In genomic region chr7:1844336-1844955, GRCh38 we compare ENCODE assay signal across 16 cellular contexts.
A peak's percentile ranks its signal among the peaks of the same experiment; 100 is the strongest.
DNase-seq lines count a peak whose midpoint lies in the region; ATAC-seq, FAIRE-seq and TF ChIP-seq lines count a peak whose summit lies in the region.
"Had no signal": no experiment of that assay in that cellular context is flagged by ENCODE, and none has a peak within 500 bp of the region (broad histone marks: within the 10 kb centered on the region; RNA-seq: fewer than 3 reads in every experiment).

No MANE protein-coding gene starts in this region.

- no peaks in the 10 kb centered on the region for H3K27me3 ChIP-seq in A673 (replicated peaks; ENCODE audit: insufficient read depth, low read depth, low read length, poor library complexity)
- no peaks in the 10 kb centered on the region for H3K27me3 ChIP-seq in GM12878 (replicated peaks in 1 of 2; ENCODE audit: control insufficient read depth in 2 of 2, insufficient read depth in 2 of 2, low read length in 1 of 2)
- no peaks in the 10 kb centered on the region for H3K27me3 ChIP-seq in lower lobe of right lung (ENCODE audit: low read depth)
- H3K27me3 ChIP-seq in mammary epithelial cell (ENCODE audit: insufficient read depth, low read length), result no peaks in the 10 kb centered on the region
- H3K27me3 ChIP-seq: MG63 had no signal

- dilution Hi-C loops in mammary epithelial cell (cut with HindIII; ENCODE audit: low sequenced_read_pairs), result no loop called here

- TF ChIP-seq CTCF in A673 (conservative IDR thresholded peaks at IDR 0.05; ENCODE audit: low read depth, low read length), result no peak
- TF ChIP-seq CTCF in GM10248 (IDR thresholded peaks at IDR 0.05; ENCODE audit: control extremely low read depth, extremely low read depth, low read depth, missing control alignments), result peak; percentile 13
- TF ChIP-seq CTCF in GM12878 (IDR thresholded peaks at IDR 0.05 in 2 of 3, conservative IDR thresholded peaks at IDR 0.05 in 1 of 3; ENCODE audit: control insufficient read depth in 2 of 3, extremely low read depth in 1 of 3, insufficient read depth in 1 of 3, low read depth in 3 of 3, low read length in 3 of 3), result no peak
- no peak for TF ChIP-seq CTCF in lower lobe of right lung (IDR thresholded peaks at IDR 0.05)
- no peak for TF ChIP-seq CTCF in mammary epithelial cell (conservative IDR thresholded peaks at IDR 0.05 in 1 of 2, IDR thresholded peaks at IDR 0.05 in 1 of 2; ENCODE audit: extremely low read depth in 1 of 2, insufficient read depth in 1 of 2, low read depth in 1 of 2, low read length in 2 of 2)

- DNase-seq in A673 (ENCODE audit: low spot score), result no peak
- no peak for DNase-seq in GM10248 (ENCODE audit: extremely low spot score)
- no peak for DNase-seq in GM12878 (ENCODE audit: low read depth, low spot score)
- DNase-seq in lower lobe of right lung, result peak; percentile 41
- DNase-seq in NCI-H1105 treated with DMSO at 0.1 percent for 48 hours (lab: John Stamatoyannopoulos, UW), result no peak
- no peak for DNase-seq in OCI-M2 (lab: John Stamatoyannopoulos, UW; ENCODE audit: unreplicated experiment)
- DNase-seq in mammary epithelial cell, result no peak
- DNase-seq: AML-193; central memory CD4-positive, alpha-beta T cell; DMS79; foreskin melanocyte; MG63; NCI-H2171 treated with DMSO at 0.1 percent for 48 hours; stimulated activated CD4-positive, alpha-beta T cell treated with anti-CD3 and anti-CD28 coated beads, Interleukin-12 subunit alpha, Interleukin-12 subunit beta, amount 100 ng/mL, for 4 hours had no signal

- RAD21 ChIA-PET in GM12878 (lab: Charles Lee; ENCODE audit: unreplicated experiment), result no interaction called here

- H3K4me2 ChIP-seq in GM12878 (ENCODE audit: control insufficient read depth, insufficient read depth) (no peak overlapping the region), mammary epithelial cell (ENCODE audit: insufficient read depth, low read depth, low read length) (no peak overlapping the region)

- in situ Hi-C loops in GM12878 (cut with MboI), result no loop called here
- in situ Hi-C loops in mammary epithelial cell (cut with MboI; ENCODE audit: low sequenced_read_pairs in 2 of 2), result no loop called here

- H4K20me1 ChIP-seq in GM12878 (ENCODE audit: control insufficient read depth, insufficient read depth) (no peaks in the 10 kb centered on the region), mammary epithelial cell (ENCODE audit: insufficient read depth, low read length) (no peaks in the 10 kb centered on the region)

- no peak overlapping the region for H3K9ac ChIP-seq in GM12878 (ENCODE audit: control insufficient read depth, insufficient read depth, low read length)
- H3K9ac ChIP-seq in mammary epithelial cell (ENCODE audit: insufficient read depth, low read length), result no peak overlapping the region

- no peak for FAIRE-seq in GM12878 (lab: Jason Lieb, UNC)

- WGBS in GM12878 (ENCODE audit: insufficient coverage, insufficient replicate concordance, low lambda C conversion rate, missing lambda C conversion rate), result 84% methylated on average over 26 of the region's 26 CpGs
- WGBS in mammary epithelial cell (ENCODE audit: low coverage, missing lambda C conversion rate), result 86% methylated on average over 17 of the region's 26 CpGs

- H3K9me3 ChIP-seq in A673 (ENCODE audit: low read depth, low read length, poor library complexity, severe bottlenecking) (no peaks in the 10 kb centered on the region), GM12878 (replicated peaks; ENCODE audit: control insufficient read depth, insufficient read depth, low read length) (no peaks in the 10 kb centered on the region), lower lobe of right lung (no peaks in the 10 kb centered on the region), mammary epithelial cell (replicated peaks; ENCODE audit: insufficient read depth, low read length) (no peaks in the 10 kb centered on the region)
- H3K9me3 ChIP-seq: MG63 had no signal

- no peak overlapping the region for H2AFZ ChIP-seq in GM12878 (ENCODE audit: control insufficient read depth, low read depth, low read length)
- H2AFZ ChIP-seq in mammary epithelial cell (ENCODE audit: low read depth, low read length), result no peak overlapping the region

- H3K4me3 ChIP-seq in A673 (ENCODE audit: low read depth, low read length, poor library complexity, severe bottlenecking) (no peak overlapping the region), GM12878 (no peak overlapping the region), lower lobe of right lung (no peak overlapping the region), mammary epithelial cell (replicated peaks in 1 of 3; ENCODE audit: insufficient read depth in 1 of 3, low read depth in 2 of 3, low read length in 3 of 3) (no peak overlapping the region)
- H3K4me3 ChIP-seq: MG63 had no signal

- TF ChIP-seq EP300 in GM12878 (IDR thresholded peaks at IDR 0.05; ENCODE audit: borderline replicate concordance in 1 of 2, control insufficient read depth in 1 of 2, low read depth in 2 of 2, low read length in 2 of 2), result no peak

- POLR2A ChIA-PET in A673 (lab: Charles Lee; ENCODE audit: low non-redundant PET) (no interaction called here), GM10248 (lab: Yijun Ruan, JAX) (no interaction called here), GM12878 (lab: Charles Lee) (no interaction called here)

- peak; percentile 13; the same call in 1 of the 2 replicates for TF ChIP-seq RAD21 in GM12878 (IDR thresholded peaks at IDR 0.05; ENCODE audit: insufficient read depth, low read depth, low read length)

- H3K4me1 ChIP-seq in A673 (ENCODE audit: insufficient read depth, low read length, poor library complexity, severe bottlenecking), result peaks cover 26% of the 10 kb centered on the region
- H3K4me1 ChIP-seq in GM12878 (ENCODE audit: control insufficient read depth, insufficient read depth, low read length), result no peaks in the 10 kb centered on the region
- H3K4me1 ChIP-seq in lower lobe of right lung, result no peaks in the 10 kb centered on the region
- H3K4me1 ChIP-seq in mammary epithelial cell (ENCODE audit: insufficient read depth, low read length), result no peaks in the 10 kb centered on the region

- intact Hi-C loops in A673 (cut with micrococcal nuclease; ENCODE audit: unreplicated experiment) (no loop called here), GM12878 (cut with micrococcal nuclease; ENCODE audit: unreplicated experiment) (no loop called here), lower lobe of right lung (cut with DNase I) (no loop called here), mammary epithelial cell (cut with micrococcal nuclease) (no loop called here)

- CTCF ChIA-PET in A673 (lab: Charles Lee), result no interaction called here
- CTCF ChIA-PET in GM10248 (lab: Yijun Ruan, JAX), result no interaction called here
- CTCF ChIA-PET in GM12878 (lab: Yijun Ruan, JAX), result no interaction called here
- CTCF ChIA-PET in mammary epithelial cell (lab: Charles Lee; ENCODE audit: low non-redundant PET), result no interaction called here

- SMC1A ChIA-PET in GM12878 (lab: Charles Lee; ENCODE audit: uncharacterized antibody, unreplicated experiment), result no interaction called here

- peak overlapping the region; percentile 48 for H3K27ac ChIP-seq in A673 (ENCODE audit: low read depth, low read length, poor library complexity, severe bottlenecking)
- H3K27ac ChIP-seq in GM12878 (ENCODE audit: control insufficient read depth, insufficient read depth), result no peak overlapping the region
- H3K27ac ChIP-seq in lower lobe of right lung, result no peak overlapping the region
- H3K27ac ChIP-seq in mammary epithelial cell (ENCODE audit: insufficient read depth, low read depth, low read length), result no peak overlapping the region
- H3K27ac ChIP-seq: VCaP had no signal

- TF ChIP-seq POLR2A in GM12878 (IDR thresholded peaks at IDR 0.05; ENCODE audit: low read depth, low read length), result no peak

- no peaks in the 10 kb centered on the region for H3K36me3 ChIP-seq in A673 (ENCODE audit: insufficient read depth, low read length, poor library complexity, severe bottlenecking)
- peaks cover 0 to 2% of the 10 kb centered on the region in 2 experiments; a peak in 2 of 4 replicates for H3K36me3 ChIP-seq in GM12878 (ENCODE audit: control insufficient read depth in 2 of 2, insufficient read depth in 2 of 2, low read length in 1 of 2)
- no peaks in the 10 kb centered on the region for H3K36me3 ChIP-seq in lower lobe of right lung
- H3K36me3 ChIP-seq in mammary epithelial cell (ENCODE audit: insufficient read depth, low read length), result no peaks in the 10 kb centered on the region
- H3K36me3 ChIP-seq: MG63 had no signal

- BruUV-seq in A673 (replicated peaks; lab: Mats Ljungman, UMichigan), result no TSS peak
- BruUV-seq in GM12878 (replicated peaks; lab: Mats Ljungman, UMichigan), result no TSS peak
- no TSS peak for BruUV-seq in mammary epithelial cell (replicated peaks; lab: Mats Ljungman, UMichigan)

- H3K79me2 ChIP-seq in GM12878 (ENCODE audit: control insufficient read depth, insufficient read depth, low read length) (no peaks in the 10 kb centered on the region), mammary epithelial cell (ENCODE audit: insufficient read depth, low read length) (no peaks in the 10 kb centered on the region)

- no peak for ATAC-seq in GM12878
- peak in 1 of 2 donors; percentile 8 for ATAC-seq in lower lobe of right lung
- no peak for ATAC-seq in HG03039 (IDR thresholded peaks at IDR 0.05; ENCODE audit: unreplicated experiment)

TF ChIP-seq in GM12878, 131 proteins besides CTCF, POLR2A, EP300 and RAD21 (continues in another document):
- TF ChIP-seq RBBP5 (conservative IDR thresholded peaks at IDR 0.05) (no peak), TCF7 (IDR thresholded peaks at IDR 0.05; ENCODE audit: borderline replicate concordance) (no peak), YBX1 (IDR thresholded peaks at IDR 0.05) (no peak), ZNF274 (IDR thresholded peaks at IDR 0.05; ENCODE audit: insufficient read depth, insufficient read length) (no peak), BRCA1 (IDR thresholded peaks at IDR 0.05; ENCODE audit: low read depth, low read length) (no peak), SKIL (IDR thresholded peaks at IDR 0.05; ENCODE audit: low read depth, poor library complexity, severe bottlenecking) (no peak), EZH2 (IDR thresholded peaks at IDR 0.05; ENCODE audit: borderline replicate concordance, control insufficient read depth, low read depth, low read length) (no peak), TAF1 (IDR thresholded peaks at IDR 0.05; ENCODE audit: borderline replicate concordance, low read depth, low read length) (no peak)
